In the genomic region with DNA sequence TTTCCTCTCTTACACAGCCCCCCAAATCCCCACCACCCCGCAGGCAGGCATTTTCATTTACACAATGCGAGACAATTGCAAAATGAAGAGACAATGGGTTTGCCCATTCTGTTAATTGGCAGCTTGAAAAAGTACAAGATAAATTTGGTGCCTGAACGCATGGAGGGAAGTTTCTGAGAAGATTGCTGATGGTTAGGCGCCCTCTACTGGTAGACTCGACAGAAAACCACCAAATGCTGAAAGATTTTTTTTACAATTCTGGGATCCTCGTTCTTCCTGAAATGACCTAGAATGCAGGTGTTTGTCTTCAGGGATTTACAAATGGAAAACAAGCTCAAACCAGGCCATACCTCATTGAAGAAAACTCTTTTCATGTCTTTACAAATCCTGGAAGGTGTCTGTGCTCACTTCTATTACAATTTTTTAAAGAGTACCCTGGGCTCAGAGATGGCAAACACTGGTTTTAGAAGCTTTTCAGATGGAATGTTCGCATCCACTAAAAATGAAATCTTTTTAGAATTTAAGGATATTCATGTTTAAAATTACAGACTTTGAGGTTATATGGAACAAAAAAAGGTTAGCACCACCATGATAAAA, we compare ENCODE assay signal across 8 cellular contexts.
DNase-seq lines count a peak whose midpoint lies in the region; ATAC-seq and TF ChIP-seq lines count a peak whose summit lies in the region.

No MANE protein-coding gene starts in this region.

- no peaks in the 10 kb centered on the region for H3K9me2 ChIP-seq in DOHH2 (replicated peaks; ENCODE audit: control insufficient read depth, low read length)

- H3K27ac ChIP-seq in DOHH2 (ENCODE audit: low read depth, low read length) = no peak overlapping the region
- H3K27ac ChIP-seq in adrenal gland = no peak overlapping the region
- H3K27ac ChIP-seq in smooth muscle cell (ENCODE audit: low read depth) = no peak overlapping the region

- H3F3A ChIP-seq in DOHH2 (ENCODE audit: control insufficient read depth, insufficient read depth) = no peaks in the 10 kb centered on the region
- no peaks in the 10 kb centered on the region for H3F3A ChIP-seq in smooth muscle cell (ENCODE audit: low read depth)

- peak; percentile 83 for TF ChIP-seq CTCF in DOHH2 (IDR thresholded peaks at IDR 0.05; ENCODE audit: low read depth, low read length, poor library complexity, severe bottlenecking)
- TF ChIP-seq CTCF in adrenal gland (IDR thresholded peaks at IDR 0.05) = peak; percentile 71 to 79 (median 77)
- peak; percentile 83 for TF ChIP-seq CTCF in smooth muscle cell (IDR thresholded peaks at IDR 0.05; ENCODE audit: borderline replicate concordance, insufficient read depth, poor library complexity, severe bottlenecking)
- no peak for TF ChIP-seq CTCF in omental fat pad (IDR thresholded peaks at IDR 0.05)

- no peak overlapping the region for H2AFZ ChIP-seq in smooth muscle cell (ENCODE audit: low read depth)

- WGBS in adrenal gland, 4 donors = 10 to 14% (median 13%) methylated on average over 7 of the region's 7 CpGs
- 17% methylated on average over 7 of the region's 7 CpGs for WGBS in smooth muscle cell (ENCODE audit: low lambda C conversion rate)

- no peaks in the 10 kb centered on the region for H3K4me1 ChIP-seq in DOHH2 (ENCODE audit: control insufficient read depth, low read length)
- no peaks in the 10 kb centered on the region for H3K4me1 ChIP-seq in adrenal gland (replicated peaks in 1 of 2)
- peaks cover 2% of the 10 kb centered on the region for H3K4me1 ChIP-seq in smooth muscle cell (ENCODE audit: low read depth)

- ATAC-seq in omental fat pad (ENCODE audit: low FRiP score) (no peak), HG02759 (IDR thresholded peaks at IDR 0.05; ENCODE audit: unreplicated experiment) (no peak)

- H3K4me2 ChIP-seq in DOHH2 (ENCODE audit: low read length) (no peak overlapping the region), smooth muscle cell (no peak overlapping the region)

- H3K36me3 ChIP-seq in DOHH2 (ENCODE audit: control insufficient read depth, low read length) (no peaks in the 10 kb centered on the region), adrenal gland (replicated peaks in 1 of 2) (no peaks in the 10 kb centered on the region), smooth muscle cell (ENCODE audit: low read depth) (no peaks in the 10 kb centered on the region)

- intact Hi-C loops in adrenal gland (cut with DNase I) = no loop called here

- H3K27me3 ChIP-seq in DOHH2 (ENCODE audit: control insufficient read depth, low read length) (no peaks in the 10 kb centered on the region), adrenal gland (peaks cover 19% of the 10 kb centered on the region), smooth muscle cell (ENCODE audit: low read depth) (peaks cover 7% of the 10 kb centered on the region)

- H3K9me3 ChIP-seq in DOHH2 (ENCODE audit: control insufficient read depth, insufficient read depth, low read length) (no peaks in the 10 kb centered on the region), adrenal gland (replicated peaks in 1 of 3) (no peaks in the 10 kb centered on the region), smooth muscle cell (replicated peaks; ENCODE audit: low read depth) (no peaks in the 10 kb centered on the region)

- H3K4me3 ChIP-seq in DOHH2 (ENCODE audit: low read length) = no peak overlapping the region
- H3K4me3 ChIP-seq in adrenal gland = no peak overlapping the region
- no peak overlapping the region for H3K4me3 ChIP-seq in smooth muscle cell

- TF ChIP-seq POLR2A in adrenal gland (IDR thresholded peaks at IDR 0.05) = no peak

- peak; percentile 53 for DNase-seq in LHCN-M2 (ENCODE audit: low read depth)
- peak; percentile 34 for DNase-seq in SKM-1 treated with dmso at 0.1 percent for 144 hours (lab: John Stamatoyannopoulos, UW; ENCODE audit: unreplicated experiment)
- peak; percentile 47 to 78 (median 56) for DNase-seq in adrenal gland
- peak; percentile 13 for DNase-seq in hepatic stellate cell (ENCODE audit: low spot score)
- no peak for DNase-seq in smooth muscle cell (lab: John Stamatoyannopoulos, UW; ENCODE audit: unreplicated experiment)
- DNase-seq in omental fat pad (ENCODE audit: low spot score) = no peak

- no peaks in the 10 kb centered on the region for H3K79me2 ChIP-seq in DOHH2 (ENCODE audit: control insufficient read depth, low read length)
- H3K79me2 ChIP-seq in smooth muscle cell (ENCODE audit: low read depth) = no peaks in the 10 kb centered on the region

- H4K20me1 ChIP-seq in DOHH2 (ENCODE audit: control insufficient read depth, insufficient read depth, low read depth, low read length) (no peaks in the 10 kb centered on the region), smooth muscle cell (ENCODE audit: low read depth) (no peaks in the 10 kb centered on the region)

- no peak overlapping the region for H3K9ac ChIP-seq in smooth muscle cell (ENCODE audit: low read depth)

Comparison
In these comparisons a context has a peak if more than half of its experiments do, and no peak if none do; other contexts are left out.
1. CTCF ChIP-seq: peak in DOHH2 (single experiment), adrenal gland (6 of 6) and smooth muscle cell (single experiment); none in omental fat pad (0 of 3).
2. DNase-seq: peak in LHCN-M2 (single experiment), SKM-1 treated with dmso at 0.1 percent for 144 hours (single experiment), adrenal gland (7 of 7) and hepatic stellate cell (single experiment); none in smooth muscle cell (single experiment) and omental fat pad (single experiment).